ENCODE assay signal across 2 cellular contexts in the genomic region with DNA sequence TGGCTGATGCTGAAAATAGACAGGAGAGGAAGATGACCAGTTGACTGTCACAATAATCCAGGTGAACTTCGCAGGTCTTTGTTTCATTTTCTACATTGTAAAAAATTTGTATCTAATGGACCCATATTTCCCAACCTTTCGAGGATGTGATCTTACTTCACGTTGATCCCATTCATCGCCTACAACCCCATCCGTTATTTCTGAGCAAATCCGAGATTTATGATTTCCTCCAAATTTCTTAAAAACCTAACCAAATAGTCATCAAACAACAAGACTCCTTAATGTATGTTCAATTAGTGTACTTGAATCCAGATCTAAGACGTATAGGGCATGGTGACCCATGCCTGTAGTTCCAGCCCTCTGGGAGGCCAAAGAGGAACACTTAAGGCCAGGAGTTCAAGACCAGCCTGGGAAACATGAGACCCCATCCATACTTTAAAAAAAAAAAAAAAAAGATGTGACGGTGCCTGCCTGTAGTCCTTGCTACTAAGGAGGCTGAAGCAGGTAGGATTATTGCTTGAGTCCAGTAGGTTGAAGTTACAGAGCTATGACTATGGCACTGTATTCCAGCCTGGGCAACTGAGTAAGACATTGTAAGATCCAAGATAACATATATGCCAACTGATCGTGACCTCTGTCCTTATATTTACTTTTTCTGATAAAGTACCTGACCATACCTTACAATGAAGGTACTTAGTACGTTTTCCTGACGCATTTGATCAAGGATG.
A peak's percentile ranks its signal among the peaks of the same experiment; 100 is the strongest.
TF ChIP-seq lines count a peak whose summit lies in the region.

No MANE protein-coding gene starts in this region.

TF ChIP-seq in HepG2, 621 proteins besides CTCF, POLR2A, EP300 and RAD21 (continues in another document):
- no peak for TF ChIP-seq ZFP36 (IDR thresholded peaks at IDR 0.05; ENCODE audit: borderline replicate concordance, low read depth, low read length, partially characterized antibody)
- TF ChIP-seq HOXA7 (CRISPR knock-in tag; IDR thresholded peaks at IDR 0.05): no peak
- TF ChIP-seq, protein P1, sequence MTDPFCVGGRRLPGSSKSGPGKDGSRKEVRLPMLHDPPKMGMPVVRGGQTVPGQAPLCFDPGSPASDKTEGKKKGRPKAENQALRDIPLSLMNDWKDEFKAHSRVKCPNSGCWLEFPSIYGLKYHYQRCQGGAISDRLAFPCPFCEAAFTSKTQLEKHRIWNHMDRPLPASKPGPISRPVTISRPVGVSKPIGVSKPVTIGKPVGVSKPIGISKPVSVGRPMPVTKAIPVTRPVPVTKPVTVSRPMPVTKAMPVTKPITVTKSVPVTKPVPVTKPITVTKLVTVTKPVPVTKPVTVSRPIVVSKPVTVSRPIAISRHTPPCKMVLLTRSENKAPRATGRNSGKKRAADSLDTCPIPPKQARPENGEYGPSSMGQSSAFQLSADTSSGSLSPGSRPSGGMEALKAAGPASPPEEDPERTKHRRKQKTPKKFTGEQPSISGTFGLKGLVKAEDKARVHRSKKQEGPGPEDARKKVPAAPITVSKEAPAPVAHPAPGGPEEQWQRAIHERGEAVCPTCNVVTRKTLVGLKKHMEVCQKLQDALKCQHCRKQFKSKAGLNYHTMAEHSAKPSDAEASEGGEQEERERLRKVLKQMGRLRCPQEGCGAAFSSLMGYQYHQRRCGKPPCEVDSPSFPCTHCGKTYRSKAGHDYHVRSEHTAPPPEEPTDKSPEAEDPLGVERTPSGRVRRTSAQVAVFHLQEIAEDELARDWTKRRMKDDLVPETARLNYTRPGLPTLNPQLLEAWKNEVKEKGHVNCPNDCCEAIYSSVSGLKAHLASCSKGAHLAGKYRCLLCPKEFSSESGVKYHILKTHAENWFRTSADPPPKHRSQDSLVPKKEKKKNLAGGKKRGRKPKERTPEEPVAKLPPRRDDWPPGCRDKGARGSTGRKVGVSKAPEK (CRISPR knock-in tag; IDR thresholded peaks at IDR 0.05; ENCODE audit: borderline replicate concordance): no peak
- TF ChIP-seq, protein P2, sequence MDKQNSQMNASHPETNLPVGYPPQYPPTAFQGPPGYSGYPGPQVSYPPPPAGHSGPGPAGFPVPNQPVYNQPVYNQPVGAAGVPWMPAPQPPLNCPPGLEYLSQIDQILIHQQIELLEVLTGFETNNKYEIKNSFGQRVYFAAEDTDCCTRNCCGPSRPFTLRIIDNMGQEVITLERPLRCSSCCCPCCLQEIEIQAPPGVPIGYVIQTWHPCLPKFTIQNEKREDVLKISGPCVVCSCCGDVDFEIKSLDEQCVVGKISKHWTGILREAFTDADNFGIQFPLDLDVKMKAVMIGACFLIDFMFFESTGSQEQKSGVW (CRISPR knock-in tag; IDR thresholded peaks at IDR 0.05; ENCODE audit: borderline replicate concordance): no peak
- no peak for TF ChIP-seq HDAC1 (CRISPR knock-in tag; IDR thresholded peaks at IDR 0.05)
- TF ChIP-seq FOXA1 (IDR thresholded peaks at IDR 0.05): no peak
- no peak for TF ChIP-seq FOXA1 (CRISPR knock-in tag; IDR thresholded peaks at IDR 0.05)
- TF ChIP-seq, protein P3, sequence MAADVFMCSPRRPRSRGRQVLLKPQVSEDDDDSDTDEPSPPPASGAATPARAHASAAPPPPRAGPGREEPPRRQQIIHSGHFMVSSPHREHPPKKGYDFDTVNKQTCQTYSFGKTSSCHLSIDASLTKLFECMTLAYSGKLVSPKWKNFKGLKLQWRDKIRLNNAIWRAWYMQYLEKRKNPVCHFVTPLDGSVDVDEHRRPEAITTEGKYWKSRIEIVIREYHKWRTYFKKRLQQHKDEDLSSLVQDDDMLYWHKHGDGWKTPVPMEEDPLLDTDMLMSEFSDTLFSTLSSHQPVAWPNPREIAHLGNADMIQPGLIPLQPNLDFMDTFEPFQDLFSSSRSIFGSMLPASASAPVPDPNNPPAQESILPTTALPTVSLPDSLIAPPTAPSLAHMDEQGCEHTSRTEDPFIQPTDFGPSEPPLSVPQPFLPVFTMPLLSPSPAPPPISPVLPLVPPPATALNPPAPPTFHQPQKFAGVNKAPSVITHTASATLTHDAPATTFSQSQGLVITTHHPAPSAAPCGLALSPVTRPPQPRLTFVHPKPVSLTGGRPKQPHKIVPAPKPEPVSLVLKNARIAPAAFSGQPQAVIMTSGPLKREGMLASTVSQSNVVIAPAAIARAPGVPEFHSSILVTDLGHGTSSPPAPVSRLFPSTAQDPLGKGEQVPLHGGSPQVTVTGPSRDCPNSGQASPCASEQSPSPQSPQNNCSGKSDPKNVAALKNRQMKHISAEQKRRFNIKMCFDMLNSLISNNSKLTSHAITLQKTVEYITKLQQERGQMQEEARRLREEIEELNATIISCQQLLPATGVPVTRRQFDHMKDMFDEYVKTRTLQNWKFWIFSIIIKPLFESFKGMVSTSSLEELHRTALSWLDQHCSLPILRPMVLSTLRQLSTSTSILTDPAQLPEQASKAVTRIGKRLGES (CRISPR knock-in tag; IDR thresholded peaks at IDR 0.05; ENCODE audit: borderline replicate concordance): no peak
- no peak for TF ChIP-seq ZNF143 (CRISPR knock-in tag; IDR thresholded peaks at IDR 0.05)
- TF ChIP-seq MBD4 (IDR thresholded peaks at IDR 0.05; ENCODE audit: borderline replicate concordance, low read length): 0 out of 2 replicates have a peak, but pooled peaks have one; percentile 18
- TF ChIP-seq ZNF883 (CRISPR knock-in tag; IDR thresholded peaks at IDR 0.05; ENCODE audit: not compliant biosample characterization): no peak
- no peak for TF ChIP-seq MEF2D (CRISPR knock-in tag; IDR thresholded peaks at IDR 0.05)
- no peak for TF ChIP-seq HNRNPUL1 (IDR thresholded peaks at IDR 0.05; ENCODE audit: low read depth, low read length)
- TF ChIP-seq ZSCAN22 (CRISPR knock-in tag; IDR thresholded peaks at IDR 0.05): no peak
- TF ChIP-seq ZNF296 (CRISPR knock-in tag; conservative IDR thresholded peaks at IDR 0.05): no peak
- TF ChIP-seq, protein P4, sequence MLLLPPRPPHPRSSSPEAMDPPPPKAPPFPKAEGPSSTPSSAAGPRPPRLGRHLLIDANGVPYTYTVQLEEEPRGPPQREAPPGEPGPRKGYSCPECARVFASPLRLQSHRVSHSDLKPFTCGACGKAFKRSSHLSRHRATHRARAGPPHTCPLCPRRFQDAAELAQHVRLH (CRISPR knock-in tag; IDR thresholded peaks at IDR 0.05; ENCODE audit: borderline replicate concordance, low read depth): no peak
- peak; percentile 27 for TF ChIP-seq RBM22 (optimal IDR thresholded peaks at IDR 0.05; ENCODE audit: low read length)
- TF ChIP-seq, protein P5, sequence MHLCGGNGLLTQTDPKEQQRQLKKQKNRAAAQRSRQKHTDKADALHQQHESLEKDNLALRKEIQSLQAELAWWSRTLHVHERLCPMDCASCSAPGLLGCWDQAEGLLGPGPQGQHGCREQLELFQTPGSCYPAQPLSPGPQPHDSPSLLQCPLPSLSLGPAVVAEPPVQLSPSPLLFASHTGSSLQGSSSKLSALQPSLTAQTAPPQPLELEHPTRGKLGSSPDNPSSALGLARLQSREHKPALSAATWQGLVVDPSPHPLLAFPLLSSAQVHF (CRISPR knock-in tag; IDR thresholded peaks at IDR 0.05): no peak
- TF ChIP-seq, protein P6, sequence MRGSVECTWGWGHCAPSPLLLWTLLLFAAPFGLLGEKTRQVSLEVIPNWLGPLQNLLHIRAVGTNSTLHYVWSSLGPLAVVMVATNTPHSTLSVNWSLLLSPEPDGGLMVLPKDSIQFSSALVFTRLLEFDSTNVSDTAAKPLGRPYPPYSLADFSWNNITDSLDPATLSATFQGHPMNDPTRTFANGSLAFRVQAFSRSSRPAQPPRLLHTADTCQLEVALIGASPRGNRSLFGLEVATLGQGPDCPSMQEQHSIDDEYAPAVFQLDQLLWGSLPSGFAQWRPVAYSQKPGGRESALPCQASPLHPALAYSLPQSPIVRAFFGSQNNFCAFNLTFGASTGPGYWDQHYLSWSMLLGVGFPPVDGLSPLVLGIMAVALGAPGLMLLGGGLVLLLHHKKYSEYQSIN (CRISPR knock-in tag; IDR thresholded peaks at IDR 0.05; ENCODE audit: borderline replicate concordance): no peak

TF ChIP-seq in K562, 482 proteins besides CTCF, POLR2A, EP300 and RAD21 (continues in another document):
- TF ChIP-seq, protein P7, sequence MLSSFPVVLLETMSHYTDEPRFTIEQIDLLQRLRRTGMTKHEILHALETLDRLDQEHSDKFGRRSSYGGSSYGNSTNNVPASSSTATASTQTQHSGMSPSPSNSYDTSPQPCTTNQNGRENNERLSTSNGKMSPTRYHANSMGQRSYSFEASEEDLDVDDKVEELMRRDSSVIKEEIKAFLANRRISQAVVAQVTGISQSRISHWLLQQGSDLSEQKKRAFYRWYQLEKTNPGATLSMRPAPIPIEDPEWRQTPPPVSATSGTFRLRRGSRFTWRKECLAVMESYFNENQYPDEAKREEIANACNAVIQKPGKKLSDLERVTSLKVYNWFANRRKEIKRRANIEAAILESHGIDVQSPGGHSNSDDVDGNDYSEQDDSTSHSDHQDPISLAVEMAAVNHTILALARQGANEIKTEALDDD (IDR thresholded peaks at IDR 0.05): no peak
- TF ChIP-seq CCAR2 (IDR thresholded peaks at IDR 0.05; ENCODE audit: low read depth, low read length) (no peak), MBD2 (IDR thresholded peaks at IDR 0.05; ENCODE audit: borderline replicate concordance, low read depth) (no peak), SIN3A (IDR thresholded peaks at IDR 0.05; ENCODE audit: borderline replicate concordance in 2 of 2, control insufficient read depth in 1 of 2, low read depth in 2 of 2, low read length in 2 of 2) (0 out of 4 replicates have a peak, but pooled peaks of 1 of the 2 experiments have one; percentile 2), MYNN (IDR thresholded peaks at IDR 0.05) (peak; percentile 15; the same call in 1 of the 2 replicates), MYNN (CRISPR knock-in tag; IDR thresholded peaks at IDR 0.05) (no peak), ZNF316 (IDR thresholded peaks at IDR 0.05) (no peak), POLR2G (IDR thresholded peaks at IDR 0.05; ENCODE audit: low read depth, low read length) (0 out of 2 replicates have a peak, but pooled peaks have one; percentile 18), NFIC (IDR thresholded peaks at IDR 0.05) (0 out of 2 replicates have a peak, but pooled peaks have one; percentile 5), FOXJ2 (tag; IDR thresholded peaks at IDR 0.05) (no peak), POLR2AphosphoS2 (IDR thresholded peaks at IDR 0.05; ENCODE audit: low read length) (peak; percentile 82), RBM25 (IDR thresholded peaks at IDR 0.05; ENCODE audit: low read depth, low read length, severe bottlenecking) (no peak), XRCC4 (IDR thresholded peaks at IDR 0.05; ENCODE audit: extremely low read depth, insufficient read depth, insufficient read length) (no peak), ZNF347 (CRISPR knock-in tag; IDR thresholded peaks at IDR 0.05; ENCODE audit: low read depth) (0 out of 2 replicates have a peak, but pooled peaks have one; percentile 62)
- TF ChIP-seq, protein P8, sequence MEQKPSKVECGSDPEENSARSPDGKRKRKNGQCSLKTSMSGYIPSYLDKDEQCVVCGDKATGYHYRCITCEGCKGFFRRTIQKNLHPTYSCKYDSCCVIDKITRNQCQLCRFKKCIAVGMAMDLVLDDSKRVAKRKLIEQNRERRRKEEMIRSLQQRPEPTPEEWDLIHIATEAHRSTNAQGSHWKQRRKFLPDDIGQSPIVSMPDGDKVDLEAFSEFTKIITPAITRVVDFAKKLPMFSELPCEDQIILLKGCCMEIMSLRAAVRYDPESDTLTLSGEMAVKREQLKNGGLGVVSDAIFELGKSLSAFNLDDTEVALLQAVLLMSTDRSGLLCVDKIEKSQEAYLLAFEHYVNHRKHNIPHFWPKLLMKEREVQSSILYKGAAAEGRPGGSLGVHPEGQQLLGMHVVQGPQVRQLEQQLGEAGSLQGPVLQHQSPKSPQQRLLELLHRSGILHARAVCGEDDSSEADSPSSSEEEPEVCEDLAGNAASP (IDR thresholded peaks at IDR 0.05): no peak
- TF ChIP-seq, protein P9, sequence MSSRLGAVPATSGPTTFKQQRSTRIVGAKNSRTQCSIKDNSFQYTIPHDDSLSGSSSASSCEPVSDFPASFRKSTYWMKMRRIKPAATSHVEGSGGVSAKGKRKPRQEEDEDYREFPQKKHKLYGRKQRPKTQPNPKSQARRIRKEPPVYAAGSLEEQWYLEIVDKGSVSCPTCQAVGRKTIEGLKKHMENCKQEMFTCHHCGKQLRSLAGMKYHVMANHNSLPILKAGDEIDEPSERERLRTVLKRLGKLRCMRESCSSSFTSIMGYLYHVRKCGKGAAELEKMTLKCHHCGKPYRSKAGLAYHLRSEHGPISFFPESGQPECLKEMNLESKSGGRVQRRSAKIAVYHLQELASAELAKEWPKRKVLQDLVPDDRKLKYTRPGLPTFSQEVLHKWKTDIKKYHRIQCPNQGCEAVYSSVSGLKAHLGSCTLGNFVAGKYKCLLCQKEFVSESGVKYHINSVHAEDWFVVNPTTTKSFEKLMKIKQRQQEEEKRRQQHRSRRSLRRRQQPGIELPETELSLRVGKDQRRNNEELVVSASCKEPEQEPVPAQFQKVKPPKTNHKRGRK (tag; IDR thresholded peaks at IDR 0.05): no peak
- TF ChIP-seq, protein P10, sequence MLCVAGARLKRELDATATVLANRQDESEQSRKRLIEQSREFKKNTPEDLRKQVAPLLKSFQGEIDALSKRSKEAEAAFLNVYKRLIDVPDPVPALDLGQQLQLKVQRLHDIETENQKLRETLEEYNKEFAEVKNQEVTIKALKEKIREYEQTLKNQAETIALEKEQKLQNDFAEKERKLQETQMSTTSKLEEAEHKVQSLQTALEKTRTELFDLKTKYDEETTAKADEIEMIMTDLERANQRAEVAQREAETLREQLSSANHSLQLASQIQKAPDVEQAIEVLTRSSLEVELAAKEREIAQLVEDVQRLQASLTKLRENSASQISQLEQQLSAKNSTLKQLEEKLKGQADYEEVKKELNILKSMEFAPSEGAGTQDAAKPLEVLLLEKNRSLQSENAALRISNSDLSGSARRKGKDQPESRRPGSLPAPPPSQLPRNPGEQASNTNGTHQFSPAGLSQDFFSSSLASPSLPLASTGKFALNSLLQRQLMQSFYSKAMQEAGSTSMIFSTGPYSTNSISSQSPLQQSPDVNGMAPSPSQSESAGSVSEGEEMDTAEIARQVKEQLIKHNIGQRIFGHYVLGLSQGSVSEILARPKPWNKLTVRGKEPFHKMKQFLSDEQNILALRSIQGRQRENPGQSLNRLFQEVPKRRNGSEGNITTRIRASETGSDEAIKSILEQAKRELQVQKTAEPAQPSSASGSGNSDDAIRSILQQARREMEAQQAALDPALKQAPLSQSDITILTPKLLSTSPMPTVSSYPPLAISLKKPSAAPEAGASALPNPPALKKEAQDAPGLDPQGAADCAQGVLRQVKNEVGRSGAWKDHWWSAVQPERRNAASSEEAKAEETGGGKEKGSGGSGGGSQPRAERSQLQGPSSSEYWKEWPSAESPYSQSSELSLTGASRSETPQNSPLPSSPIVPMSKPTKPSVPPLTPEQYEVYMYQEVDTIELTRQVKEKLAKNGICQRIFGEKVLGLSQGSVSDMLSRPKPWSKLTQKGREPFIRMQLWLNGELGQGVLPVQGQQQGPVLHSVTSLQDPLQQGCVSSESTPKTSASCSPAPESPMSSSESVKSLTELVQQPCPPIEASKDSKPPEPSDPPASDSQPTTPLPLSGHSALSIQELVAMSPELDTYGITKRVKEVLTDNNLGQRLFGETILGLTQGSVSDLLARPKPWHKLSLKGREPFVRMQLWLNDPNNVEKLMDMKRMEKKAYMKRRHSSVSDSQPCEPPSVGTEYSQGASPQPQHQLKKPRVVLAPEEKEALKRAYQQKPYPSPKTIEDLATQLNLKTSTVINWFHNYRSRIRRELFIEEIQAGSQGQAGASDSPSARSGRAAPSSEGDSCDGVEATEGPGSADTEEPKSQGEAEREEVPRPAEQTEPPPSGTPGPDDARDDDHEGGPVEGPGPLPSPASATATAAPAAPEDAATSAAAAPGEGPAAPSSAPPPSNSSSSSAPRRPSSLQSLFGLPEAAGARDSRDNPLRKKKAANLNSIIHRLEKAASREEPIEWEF (CRISPR knock-in tag; IDR thresholded peaks at IDR 0.05): no peak
- TF ChIP-seq, protein P11, sequence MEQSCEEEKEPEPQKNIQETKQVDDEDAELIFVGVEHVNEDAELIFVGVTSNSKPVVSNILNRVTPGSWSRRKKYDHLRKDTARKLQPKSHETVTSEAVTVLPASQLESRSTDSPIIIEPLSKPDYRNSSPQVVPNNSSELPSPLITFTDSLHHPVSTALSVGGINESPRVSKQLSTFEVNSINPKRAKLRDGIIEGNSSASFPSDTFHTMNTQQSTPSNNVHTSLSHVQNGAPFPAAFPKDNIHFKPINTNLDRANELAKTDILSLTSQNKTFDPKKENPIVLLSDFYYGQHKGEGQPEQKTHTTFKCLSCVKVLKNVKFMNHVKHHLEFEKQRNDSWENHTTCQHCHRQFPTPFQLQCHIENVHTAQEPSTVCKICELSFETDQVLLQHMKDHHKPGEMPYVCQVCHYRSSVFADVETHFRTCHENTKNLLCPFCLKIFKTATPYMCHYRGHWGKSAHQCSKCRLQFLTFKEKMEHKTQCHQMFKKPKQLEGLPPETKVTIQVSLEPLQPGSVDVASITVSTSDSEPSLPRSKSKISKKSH (CRISPR knock-in tag; IDR thresholded peaks at IDR 0.05): no peak
